In genomic region chr7:129947001-129947400, GRCh38 we compare ENCODE assay signal across 17 cellular contexts. TPM values are rescaled to one million over a fixed set of nuclear protein-coding genes. Genes with fewer than 3 reads are reported as not detected.
DNase-seq lines count a peak whose midpoint lies in the region; ATAC-seq and TF ChIP-seq lines count a peak whose summit lies in the region.
"Had no signal": no experiment of that assay in that cellular context is flagged by ENCODE, and none has a peak within 500 bp of the region (broad histone marks: within the 10 kb centered on the region; RNA-seq: fewer than 3 reads in every experiment).

No MANE protein-coding gene starts in this region.

- TF ChIP-seq CTCF in HFFc6 (IDR thresholded peaks at IDR 0.05): no peak
- no peak for TF ChIP-seq CTCF in adrenal gland (IDR thresholded peaks at IDR 0.05)

- 60 to 70% (median 63%) methylated on average over 3 of the region's 3 CpGs for WGBS in adrenal gland, 4 donors

- DNase-seq in HFFc6 (peak; percentile 5), adrenal gland (no peak), NCI-H1092 treated with DMSO at 0.1 percent for 48 hours (lab: John Stamatoyannopoulos, UW) (no peak), NCI-H82 (lab: John Stamatoyannopoulos, UW) (no peak)
- DNase-seq: activated CD4-positive, alpha-beta T cell treated with anti-CD3 and anti-CD28 coated beads, Interleukin-2, amount 50 U/mL, for 4 hours; activated effector memory CD4-positive, alpha-beta T cell treated with anti-CD3 and anti-CD28 coated beads, Interleukin-2, amount 50 U/mL, for 16 hours; midbrain; NCI-H1436; NCI-H510A treated with DMSO at 0.1 percent for 48 hours; RPMI8226 had no signal

- H3K4me3 ChIP-seq in adrenal gland (peak overlapping the region in 1 of 4 donors; percentile 3), iPS-20b (ENCODE audit: low read length) (no peak overlapping the region), skeletal muscle tissue (ENCODE audit: low read length in 3 of 3) (no peak overlapping the region)
- H3K4me3 ChIP-seq: BLaER1 treated with 17β-estradiol and CSF1 and Interleukin-3, amounts not matched to agents 10 nM and 100 nM had no signal

- TF ChIP-seq POLR2A in adrenal gland (IDR thresholded peaks at IDR 0.05): no peak

- H3K27ac Mint-ChIP-seq in HFFc6: no peak overlapping the region; the same call in 1 of the 2 replicates

- H3K9me3 Mint-ChIP-seq in HFFc6: no peaks in the 10 kb centered on the region
- H3K9me3 Mint-ChIP-seq: T-helper 2 cell treated with Interferon-gamma antibody and Interleukin-4, amounts not matched to agents 5 μg/mL and 100 μg/mL, for 36 hours had no signal

- peaks cover 16% of the 10 kb centered on the region for H3K36me3 Mint-ChIP-seq in HFFc6 (ENCODE audit: low read depth)

- peak overlapping the region in 3 of 5 donors; percentile 36 to 98 (median 98) for H3K27ac ChIP-seq in adrenal gland
- no peak overlapping the region for H3K27ac ChIP-seq in iPS-20b (ENCODE audit: low read length)
- H3K27ac ChIP-seq in skeletal muscle tissue (ENCODE audit: low read depth, low read length): peak overlapping the region; percentile 97
- H3K27ac ChIP-seq: BLaER1 treated with 17β-estradiol and CSF1 and Interleukin-3, amounts not matched to agents 10 nM and 100 nM; parathyroid adenoma had no signal

- ATAC-seq in HG03097 (IDR thresholded peaks at IDR 0.05; ENCODE audit: low FRiP score, unreplicated experiment): no peak
- no peak for ATAC-seq in esophagus mucosa

- H3K9ac ChIP-seq in iPS-20b (ENCODE audit: low read depth, low read length) (peak overlapping the region; percentile 4; the same call in 1 of the 2 replicates), skeletal muscle tissue (ENCODE audit: low read depth in 1 of 3, low read length in 3 of 3) (no peak overlapping the region)
- H3K9ac ChIP-seq: BLaER1 treated with 17β-estradiol and CSF1 and Interleukin-3, amounts not matched to agents 10 nM and 100 nM; parathyroid adenoma had no signal

- intact Hi-C loops in adrenal gland (cut with DNase I): loop anchor here in 1 of 2 donors (10.0 kb wide), 1 partner anchor 112 kb away; no protein-coding TSS in a partner anchor

- H3K27me3 ChIP-seq in adrenal gland (no peaks in the 10 kb centered on the region), iPS-20b (ENCODE audit: insufficient read depth, low read length) (no peaks in the 10 kb centered on the region), skeletal muscle tissue (ENCODE audit: control insufficient read depth in 3 of 3, insufficient read depth in 3 of 3, low read length in 3 of 3) (no peaks in the 10 kb centered on the region)
- H3K27me3 ChIP-seq: BLaER1 treated with 17β-estradiol and CSF1 and Interleukin-3, amounts not matched to agents 10 nM and 100 nM had no signal

- no peak overlapping the region for H3K4me3 Mint-ChIP-seq in HFFc6
- H3K4me3 Mint-ChIP-seq: T-helper 2 cell treated with Interferon-gamma antibody and Interleukin-4, amounts not matched to agents 5 μg/mL and 100 μg/mL, for 36 hours had no signal

- H3K27me3 Mint-ChIP-seq in HFFc6 (ENCODE audit: insufficient read depth): peaks cover 4% of the 10 kb centered on the region

- H3K4me1 Mint-ChIP-seq in HFFc6 (ENCODE audit: low read depth): peaks cover 26% of the 10 kb centered on the region

- H3K36me3 ChIP-seq in adrenal gland (replicated peaks in 1 of 2) (peaks cover 0 to 11% of the 10 kb centered on the region in 2 donors), iPS-20b (ENCODE audit: insufficient read depth, low read depth, low read length) (peaks cover 17% of the 10 kb centered on the region; the same call in 1 of the 2 replicates), skeletal muscle tissue (ENCODE audit: control insufficient read depth in 3 of 3, insufficient read depth in 3 of 3, low read length in 3 of 3) (no peaks in the 10 kb centered on the region)

- H3K9me3 ChIP-seq in adrenal gland (replicated peaks in 1 of 3) (no peaks in the 10 kb centered on the region), iPS-20b (ENCODE audit: insufficient read depth, low read depth, low read length) (no peaks in the 10 kb centered on the region), skeletal muscle tissue (ENCODE audit: control insufficient read depth in 3 of 3, low read length in 3 of 3) (no peaks in the 10 kb centered on the region)

- peaks cover 26 to 49% of the 10 kb centered on the region in 2 donors for H3K4me1 ChIP-seq in adrenal gland (replicated peaks in 1 of 2)
- peaks cover 17% of the 10 kb centered on the region; the same call in 1 of the 2 replicates for H3K4me1 ChIP-seq in iPS-20b (ENCODE audit: insufficient read depth, low read length)
- H3K4me1 ChIP-seq in skeletal muscle tissue (ENCODE audit: control insufficient read depth in 3 of 3, insufficient read depth in 3 of 3, low read length in 3 of 3): peaks cover 24 to 32% (median 28%) of the 10 kb centered on the region in 3 donors

RNA-seq across cellular contexts. Expression of gene UBE2H, which starts 5.8 kb away (rescaled TPM):
- total RNA-seq in HFFc6 (2021; fragmentation: NEBNext Ultra II Directional; extraction: Animal tissue kit (Norgen Biotek cat#: 25700)): 100 to 1,000 TPM in 4 of 6 experiments, 10 to 100 TPM in 2; 89.7 to 108 (median 105) TPM
- total RNA-seq in adrenal gland (100 to 1,000 TPM in 7 of 8 donors, 10 to 100 TPM in 1; 94.0 to 392 (median 187) TPM), skeletal muscle tissue (61.6 TPM), esophagus mucosa (98.3 TPM)
- 100 to 1,000 TPM in 1 of 3 donors, 10 to 100 TPM in 2; 48.3 to 140 (median 52.1) TPM for polyA plus RNA-seq in adrenal gland
